ENCODE assay signal across 3 cellular contexts in the genomic region with DNA sequence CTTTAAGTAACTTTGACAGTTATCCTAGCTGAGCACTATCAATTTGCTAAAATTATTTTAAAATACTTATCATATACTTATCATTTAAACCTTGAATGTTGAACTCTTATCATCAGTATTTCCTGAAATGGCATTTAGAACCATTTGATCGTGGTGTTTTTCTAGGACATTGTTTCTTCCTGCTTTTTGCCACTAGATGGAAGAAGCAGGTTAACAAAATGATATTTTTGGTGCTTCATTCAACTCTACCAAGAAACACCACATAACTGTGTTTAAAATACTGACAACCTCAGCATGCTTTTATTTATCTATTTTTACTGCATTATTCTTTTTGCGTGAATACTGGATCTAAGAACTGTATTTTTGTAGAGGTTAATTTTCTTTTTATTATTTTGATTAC.
TF ChIP-seq lines count a peak whose summit lies in the region.

No MANE protein-coding gene starts in this region.

TF ChIP-seq in liver, 16 proteins besides CTCF, POLR2A, EP300 and RAD21:
- TF ChIP-seq, protein P1, sequence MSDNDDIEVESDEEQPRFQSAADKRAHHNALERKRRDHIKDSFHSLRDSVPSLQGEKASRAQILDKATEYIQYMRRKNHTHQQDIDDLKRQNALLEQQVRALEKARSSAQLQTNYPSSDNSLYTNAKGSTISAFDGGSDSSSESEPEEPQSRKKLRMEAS (IDR thresholded peaks at IDR 0.05), result no peak
- TF ChIP-seq NR2F2 (IDR thresholded peaks at IDR 0.05) (no peak), HNF4G (IDR thresholded peaks at IDR 0.05) (no peak), GABPA (IDR thresholded peaks at IDR 0.05 in 1 of 2, conservative IDR thresholded peaks at IDR 0.05 in 1 of 2) (no peak), EGR1 (IDR thresholded peaks at IDR 0.05; ENCODE audit: low read depth in 2 of 2) (no peak), SP1 (IDR thresholded peaks at IDR 0.05) (no peak), FOXA1 (IDR thresholded peaks at IDR 0.05) (no peak), JUND (IDR thresholded peaks at IDR 0.05) (no peak), TAF1 (conservative IDR thresholded peaks at IDR 0.05) (no peak), RXRA (IDR thresholded peaks at IDR 0.05) (no peak), HNF4A (conservative IDR thresholded peaks at IDR 0.05) (no peak), YY1 (IDR thresholded peaks at IDR 0.05) (no peak)
- TF ChIP-seq, protein P2, sequence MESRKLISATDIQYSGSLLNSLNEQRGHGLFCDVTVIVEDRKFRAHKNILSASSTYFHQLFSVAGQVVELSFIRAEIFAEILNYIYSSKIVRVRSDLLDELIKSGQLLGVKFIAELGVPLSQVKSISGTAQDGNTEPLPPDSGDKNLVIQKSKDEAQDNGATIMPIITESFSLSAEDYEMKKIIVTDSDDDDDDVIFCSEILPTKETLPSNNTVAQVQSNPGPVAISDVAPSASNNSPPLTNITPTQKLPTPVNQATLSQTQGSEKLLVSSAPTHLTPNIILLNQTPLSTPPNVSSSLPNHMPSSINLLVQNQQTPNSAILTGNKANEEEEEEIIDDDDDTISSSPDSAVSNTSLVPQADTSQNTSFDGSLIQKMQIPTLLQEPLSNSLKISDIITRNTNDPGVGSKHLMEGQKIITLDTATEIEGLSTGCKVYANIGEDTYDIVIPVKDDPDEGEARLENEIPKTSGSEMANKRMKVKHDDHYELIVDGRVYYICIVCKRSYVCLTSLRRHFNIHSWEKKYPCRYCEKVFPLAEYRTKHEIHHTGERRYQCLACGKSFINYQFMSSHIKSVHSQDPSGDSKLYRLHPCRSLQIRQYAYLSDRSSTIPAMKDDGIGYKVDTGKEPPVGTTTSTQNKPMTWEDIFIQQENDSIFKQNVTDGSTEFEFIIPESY (IDR thresholded peaks at IDR 0.05), result no peak
- TF ChIP-seq, protein P3, sequence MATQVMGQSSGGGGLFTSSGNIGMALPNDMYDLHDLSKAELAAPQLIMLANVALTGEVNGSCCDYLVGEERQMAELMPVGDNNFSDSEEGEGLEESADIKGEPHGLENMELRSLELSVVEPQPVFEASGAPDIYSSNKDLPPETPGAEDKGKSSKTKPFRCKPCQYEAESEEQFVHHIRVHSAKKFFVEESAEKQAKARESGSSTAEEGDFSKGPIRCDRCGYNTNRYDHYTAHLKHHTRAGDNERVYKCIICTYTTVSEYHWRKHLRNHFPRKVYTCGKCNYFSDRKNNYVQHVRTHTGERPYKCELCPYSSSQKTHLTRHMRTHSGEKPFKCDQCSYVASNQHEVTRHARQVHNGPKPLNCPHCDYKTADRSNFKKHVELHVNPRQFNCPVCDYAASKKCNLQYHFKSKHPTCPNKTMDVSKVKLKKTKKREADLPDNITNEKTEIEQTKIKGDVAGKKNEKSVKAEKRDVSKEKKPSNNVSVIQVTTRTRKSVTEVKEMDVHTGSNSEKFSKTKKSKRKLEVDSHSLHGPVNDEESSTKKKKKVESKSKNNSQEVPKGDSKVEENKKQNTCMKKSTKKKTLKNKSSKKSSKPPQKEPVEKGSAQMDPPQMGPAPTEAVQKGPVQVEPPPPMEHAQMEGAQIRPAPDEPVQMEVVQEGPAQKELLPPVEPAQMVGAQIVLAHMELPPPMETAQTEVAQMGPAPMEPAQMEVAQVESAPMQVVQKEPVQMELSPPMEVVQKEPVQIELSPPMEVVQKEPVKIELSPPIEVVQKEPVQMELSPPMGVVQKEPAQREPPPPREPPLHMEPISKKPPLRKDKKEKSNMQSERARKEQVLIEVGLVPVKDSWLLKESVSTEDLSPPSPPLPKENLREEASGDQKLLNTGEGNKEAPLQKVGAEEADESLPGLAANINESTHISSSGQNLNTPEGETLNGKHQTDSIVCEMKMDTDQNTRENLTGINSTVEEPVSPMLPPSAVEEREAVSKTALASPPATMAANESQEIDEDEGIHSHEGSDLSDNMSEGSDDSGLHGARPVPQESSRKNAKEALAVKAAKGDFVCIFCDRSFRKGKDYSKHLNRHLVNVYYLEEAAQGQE (IDR thresholded peaks at IDR 0.05), result no peak
- TF ChIP-seq, protein P4, sequence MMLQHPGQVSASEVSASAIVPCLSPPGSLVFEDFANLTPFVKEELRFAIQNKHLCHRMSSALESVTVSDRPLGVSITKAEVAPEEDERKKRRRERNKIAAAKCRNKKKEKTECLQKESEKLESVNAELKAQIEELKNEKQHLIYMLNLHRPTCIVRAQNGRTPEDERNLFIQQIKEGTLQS (IDR thresholded peaks at IDR 0.05), result no peak

TF ChIP-seq in HepG2, 621 proteins besides CTCF, POLR2A, EP300 and RAD21:
- TF ChIP-seq ZBTB1 (CRISPR knock-in tag; IDR thresholded peaks at IDR 0.05; ENCODE audit: borderline replicate concordance) (no peak), ZNF570 (CRISPR knock-in tag; IDR thresholded peaks at IDR 0.05; ENCODE audit: borderline replicate concordance) (no peak), ISL2 (CRISPR knock-in tag; IDR thresholded peaks at IDR 0.05) (no peak), FOXA1 (IDR thresholded peaks at IDR 0.05) (no peak), FOXA1 (CRISPR knock-in tag; IDR thresholded peaks at IDR 0.05) (no peak)

TF ChIP-seq in SK-N-SH, 30 proteins besides CTCF, POLR2A, EP300 and RAD21:
- TF ChIP-seq NFIC (IDR thresholded peaks at IDR 0.05; ENCODE audit: borderline replicate concordance), result no peak
- TF ChIP-seq MXI1 (IDR thresholded peaks at IDR 0.05; ENCODE audit: low read depth, low read length), result no peak
- no peak for TF ChIP-seq SIN3A (IDR thresholded peaks at IDR 0.05; ENCODE audit: borderline replicate concordance, low read depth, low read length)
- no peak; the same call in 1 of the 2 replicates for TF ChIP-seq SMC3 (IDR thresholded peaks at IDR 0.05; ENCODE audit: low read depth, low read length)
- no peak for TF ChIP-seq CHD2 (IDR thresholded peaks at IDR 0.05; ENCODE audit: low read length, partially characterized antibody)
- TF ChIP-seq, protein P5, sequence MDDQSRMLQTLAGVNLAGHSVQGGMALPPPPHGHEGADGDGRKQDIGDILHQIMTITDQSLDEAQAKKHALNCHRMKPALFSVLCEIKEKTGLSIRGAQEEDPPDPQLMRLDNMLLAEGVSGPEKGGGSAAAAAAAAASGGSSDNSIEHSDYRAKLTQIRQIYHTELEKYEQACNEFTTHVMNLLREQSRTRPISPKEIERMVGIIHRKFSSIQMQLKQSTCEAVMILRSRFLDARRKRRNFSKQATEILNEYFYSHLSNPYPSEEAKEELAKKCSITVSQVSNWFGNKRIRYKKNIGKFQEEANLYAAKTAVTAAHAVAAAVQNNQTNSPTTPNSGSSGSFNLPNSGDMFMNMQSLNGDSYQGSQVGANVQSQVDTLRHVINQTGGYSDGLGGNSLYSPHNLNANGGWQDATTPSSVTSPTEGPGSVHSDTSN (IDR thresholded peaks at IDR 0.05), result no peak
- no peak for TF ChIP-seq RXRA (IDR thresholded peaks at IDR 0.05; ENCODE audit: borderline replicate concordance, low read depth)
- TF ChIP-seq, protein P3 (IDR thresholded peaks at IDR 0.05; ENCODE audit: low read depth, low read length), result no peak
- TF ChIP-seq TEAD4 (IDR thresholded peaks at IDR 0.05; ENCODE audit: borderline replicate concordance, insufficient read depth), result no peak
- no peak for TF ChIP-seq TCF12 (IDR thresholded peaks at IDR 0.05)
- TF ChIP-seq GABPA (IDR thresholded peaks at IDR 0.05; ENCODE audit: low read depth), result no peak
- no peak for TF ChIP-seq POLR2AphosphoS5 (IDR thresholded peaks at IDR 0.05; ENCODE audit: low read depth, low read length)
- TF ChIP-seq RCOR1 (IDR thresholded peaks at IDR 0.05; ENCODE audit: low read length), result no peak
- no peak for TF ChIP-seq NRF1 (IDR thresholded peaks at IDR 0.05; ENCODE audit: low read depth, low read length)
- TF ChIP-seq ELF1 (IDR thresholded peaks at IDR 0.05), result no peak
